25 cellular contexts compared by ENCODE assay signal in the genomic region with DNA sequence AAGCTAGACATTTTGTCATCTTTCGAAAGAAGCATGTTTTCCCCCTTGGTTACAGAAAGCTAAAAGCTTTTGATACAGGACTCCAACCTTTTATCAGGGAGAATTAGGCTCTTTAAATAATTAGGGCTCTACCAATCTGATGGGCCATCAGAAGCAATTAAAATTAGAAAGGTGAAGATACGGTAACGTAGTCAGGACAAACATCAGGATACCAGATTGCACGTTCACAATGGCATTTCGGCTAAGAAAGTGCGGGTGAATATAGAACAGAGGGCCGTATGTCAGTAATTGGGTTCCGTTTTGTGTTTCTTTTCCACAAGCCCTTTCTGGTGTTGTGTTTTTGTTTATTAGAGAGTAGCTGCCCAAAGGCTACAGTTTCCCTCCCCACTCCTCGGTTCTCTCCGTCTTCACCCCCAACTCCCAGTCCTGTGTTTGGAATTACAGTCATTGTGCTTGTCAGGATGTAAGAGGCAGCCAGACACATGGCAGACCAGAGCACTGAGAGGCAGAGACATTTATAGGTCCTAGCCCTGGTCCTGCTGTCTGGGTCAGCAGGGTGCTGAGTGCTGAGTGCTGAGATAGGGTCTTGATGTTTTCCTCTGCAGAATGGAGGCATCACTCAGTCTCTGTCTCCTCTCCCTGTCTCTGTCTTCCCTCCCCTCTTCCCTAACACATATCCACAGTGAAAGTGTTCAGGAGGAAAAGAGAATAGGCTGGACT. TPM values are rescaled to one million over a fixed set of nuclear protein-coding genes. Genes with fewer than 3 reads are reported as not detected.
A peak's percentile ranks its signal among the peaks of the same experiment; 100 is the strongest.
DNase-seq lines count a peak whose midpoint lies in the region; ATAC-seq, FAIRE-seq and TF ChIP-seq lines count a peak whose summit lies in the region.
"Had no signal": no experiment of that assay in that cellular context is flagged by ENCODE, and none has a peak within 500 bp of the region (broad histone marks: within the 10 kb centered on the region; RNA-seq: fewer than 3 reads in every experiment).

No MANE protein-coding gene starts in this region.

- 89% methylated on average over 10 of the region's 10 CpGs for WGBS in A549 (ENCODE audit: missing lambda C conversion rate)
- WGBS in testis, 2 donors: 93 to 96% methylated on average over 10 of the region's 10 CpGs

- no peaks in the 10 kb centered on the region for H3K9me3 ChIP-seq in A549
- no peaks in the 10 kb centered on the region for H3K9me3 ChIP-seq in NT2/D1 (ENCODE audit: insufficient read depth, low read length)
- no peaks in the 10 kb centered on the region for H3K9me3 ChIP-seq in testis
- H3K9me3 ChIP-seq: adrenal gland, gastrocnemius medialis had no signal

- H3K36me3 ChIP-seq in ACC112 (ENCODE audit: insufficient read depth, low read length): peaks cover 23% of the 10 kb centered on the region; the same call in 1 of the 2 replicates
- peaks cover 61% of the 10 kb centered on the region for H3K36me3 ChIP-seq in NT2/D1 (ENCODE audit: insufficient read depth, insufficient read length, low read length)
- no peaks in the 10 kb centered on the region for H3K36me3 ChIP-seq in testis (ENCODE audit: low read depth, missing control alignments)
- H3K36me3 ChIP-seq: adrenal gland, gastrocnemius medialis had no signal

- no peak for FAIRE-seq in A549 (lab: Jason Lieb, UNC)
- FAIRE-seq: H1, HepG2, small intestine had no signal

- H3K4me1 Mint-ChIP-seq in brain: peaks cover 80% of the 10 kb centered on the region

- no peaks in the 10 kb centered on the region for H3K27me3 Mint-ChIP-seq in brain
- H3K27me3 Mint-ChIP-seq: B cell; stimulated activated naive CD8-positive, alpha-beta T cell treated with anti-CD3 and anti-CD28 coated beads, Interleukin-15, amount 100 ng/mL, for 72 hours had no signal

- H3K9me3 Mint-ChIP-seq in brain: peaks cover 0 to 8% (median 3%) of the 10 kb centered on the region in 5 experiments
- H3K9me3 Mint-ChIP-seq: nephron progenitor cell; stimulated activated naive CD8-positive, alpha-beta T cell treated with anti-CD3 and anti-CD28 coated beads, Interleukin-15, amount 100 ng/mL, for 72 hours had no signal

- H3K4me1 ChIP-seq in A549: peaks cover 84% of the 10 kb centered on the region
- H3K4me1 ChIP-seq in ACC112 (ENCODE audit: control insufficient read depth, insufficient read depth, low read length, unreplicated experiment): peaks cover 40% of the 10 kb centered on the region
- H3K4me1 ChIP-seq in NT2/D1 (ENCODE audit: insufficient read depth, insufficient read length): peaks cover 14% of the 10 kb centered on the region
- H3K4me1 ChIP-seq in testis: no peaks in the 10 kb centered on the region

- no peak for TF ChIP-seq POLR2A in A549 (IDR thresholded peaks at IDR 0.05; ENCODE audit: low read length)
- no peak for TF ChIP-seq POLR2A in testis (IDR thresholded peaks at IDR 0.05)

- no peak overlapping the region for H2AFZ ChIP-seq in ACC112 (ENCODE audit: low read length, unreplicated experiment)

- POLR2A ChIA-PET in A549 (lab: Yijun Ruan, JAX): interaction anchor here (1.4 to 2.0 kb wide), 2 partner anchors 18 kb away, joined by 4 to 17 read pairs; no protein-coding TSS in a partner anchor

- peak overlapping the region in 4 of 5 experiments; percentile 31 to 67 (median 44) for H3K4me3 Mint-ChIP-seq in brain
- H3K4me3 Mint-ChIP-seq: B cell; nephron progenitor cell; stimulated activated naive CD8-positive, alpha-beta T cell treated with anti-CD3 and anti-CD28 coated beads, Interleukin-15, amount 100 ng/mL, for 72 hours had no signal

- H3K27ac Mint-ChIP-seq in brain: peak overlapping the region in 3 of 5 experiments; percentile 1 to 20 (median 1)
- H3K27ac Mint-ChIP-seq: B cell, progenitor cell of endocrine pancreas had no signal

- TF ChIP-seq EP300 in A549 (IDR thresholded peaks at IDR 0.05): no peak

- H3K9ac ChIP-seq in NT2/D1 (ENCODE audit: insufficient read length, low read depth): peak overlapping the region; percentile 21

- H3K79me2 ChIP-seq in ACC112 (ENCODE audit: control insufficient read depth, insufficient read depth, low read length, unreplicated experiment): peaks cover 94% of the 10 kb centered on the region

- ATAC-seq in A549 (no peak), GM19452 (IDR thresholded peaks at IDR 0.05; ENCODE audit: unreplicated experiment) (no peak)
- ATAC-seq: gastrocnemius medialis; HepG2; stimulated activated naive CD8-positive, alpha-beta T cell treated with anti-CD3 and anti-CD28 coated beads, Interleukin-15, amount 100 ng/mL, for 72 hours had no signal

- H3K4me3 ChIP-seq in A549 (no peak overlapping the region), ACC112 (ENCODE audit: low read depth, low read length) (no peak overlapping the region), NT2/D1 (ENCODE audit: insufficient read length, low read depth) (no peak overlapping the region), testis (no peak overlapping the region)
- H3K4me3 ChIP-seq: adrenal gland, gastrocnemius medialis had no signal

- no peak for TF ChIP-seq CTCF in A549 (IDR thresholded peaks at IDR 0.05)
- TF ChIP-seq CTCF in brain (conservative IDR thresholded peaks at IDR 0.05): no peak
- no peak for TF ChIP-seq CTCF in testis (IDR thresholded peaks at IDR 0.05)

- CTCF ChIA-PET in A549 (lab: Yijun Ruan, JAX): interaction anchor here (1.1 to 3.5 kb wide), 3 partner anchors 19 to 29 kb away, joined by 4 to 24 read pairs (median 6); no protein-coding TSS in a partner anchor

- peaks cover 74% of the 10 kb centered on the region for H3K36me3 Mint-ChIP-seq in brain

- no peaks in the 10 kb centered on the region for H3K27me3 ChIP-seq in ACC112 (ENCODE audit: insufficient read depth, low read length)
- no peaks in the 10 kb centered on the region for H3K27me3 ChIP-seq in NT2/D1 (ENCODE audit: insufficient read depth, insufficient read length)
- H3K27me3 ChIP-seq in testis: no peaks in the 10 kb centered on the region
- H3K27me3 ChIP-seq: adrenal gland had no signal

- peak overlapping the region; percentile 94 for H3K4me2 ChIP-seq in A549

- H3K27ac ChIP-seq in A549 (peak overlapping the region; percentile 57 to 96; a peak in 4 of 6 replicates), ACC112 (ENCODE audit: low read depth, low read length) (peak overlapping the region; percentile 62; the same call in 1 of the 2 replicates), testis (no peak overlapping the region)
- H3K27ac ChIP-seq: adrenal gland, gastrocnemius medialis had no signal

- DNase-seq in A549 (ENCODE audit: low read depth in 1 of 2, low spot score in 1 of 2) (no peak), NT2/D1 (ENCODE audit: low read depth, low spot score) (no peak), inferior parietal cortex (ENCODE audit: extremely low spot score) (no peak), testis (no peak), DMS153 treated with DMSO at 0.1 percent for 48 hours (lab: John Stamatoyannopoulos, UW; ENCODE audit: unreplicated experiment) (no peak)
- DNase-seq: activated CD4-positive, alpha-beta T cell treated with anti-CD3 and anti-CD28 coated beads, Interleukin-2, amount 50 U/mL, for 1 hour; adrenal gland; caudate nucleus; gastrocnemius medialis; GF-D8; midbrain; MM.1S; NCI-H774; nephron progenitor cell; small intestine; stimulated activated CD4-positive, alpha-beta T cell treated with anti-CD3 and anti-CD28 coated beads, Interleukin-4, amount 100 ng/mL, for 1 hour; stimulated activated naive CD8-positive, alpha-beta T cell treated with anti-CD3 and anti-CD28 coated beads, Interleukin-15, amount 100 ng/mL, for 72 hours; SW 1271 had no signal

- intact Hi-C loops in testis (cut with DNase I; ENCODE audit: low total_unique reads): no loop called here

- no peak for TF ChIP-seq RAD21 in A549 (conservative IDR thresholded peaks at IDR 0.05 in 1 of 2, IDR thresholded peaks at IDR 0.05 in 1 of 2)

TF ChIP-seq in A549, 52 proteins besides CTCF, POLR2A, EP300 and RAD21:
- no peak for TF ChIP-seq MYC (IDR thresholded peaks at IDR 0.05; ENCODE audit: borderline replicate concordance, low read length)
- no peak for TF ChIP-seq NPAS2 (CRISPR knock-in tag; IDR thresholded peaks at IDR 0.05; ENCODE audit: borderline replicate concordance)
- TF ChIP-seq CBX2 (IDR thresholded peaks at IDR 0.05; ENCODE audit: borderline replicate concordance, low read depth): no peak
- no peak for TF ChIP-seq HOXB5 (CRISPR knock-in tag; IDR thresholded peaks at IDR 0.05)
- TF ChIP-seq JUN (IDR thresholded peaks at IDR 0.05): no peak
- TF ChIP-seq ATOH8 (CRISPR knock-in tag; IDR thresholded peaks at IDR 0.05; ENCODE audit: low read depth): no peak
- TF ChIP-seq CEBPB (IDR thresholded peaks at IDR 0.05): no peak

RNA-seq across cellular contexts. Expression of gene PFKP, which starts 5.5 kb away (rescaled TPM):
- polyA plus RNA-seq in A549 (2011; rRNA removed): 164 and 166 TPM in 2 replicates
- 360 and 395 TPM in 2 replicates for polyA plus RNA-seq in A549 (2012; cell fraction: cytosol; rRNA removed)
- 741 and 798 TPM in 2 replicates for polyA plus RNA-seq in A549 (2012; cell fraction: nucleus; rRNA removed)
- polyA plus RNA-seq in A549 (2017; fragmentation: RNase III; extraction: RNeasy Plus Mini Kit Qiagen cat#74134 plus additional on column Dnase treatment): 273 to 329 TPM (median 279 TPM) in 3 replicates
- 130 and 164 TPM in 2 replicates for polyA minus RNA-seq in A549 (2011; rRNA and poly(A)+ RNA removed)
- polyA plus RNA-seq in brain (ENCODE audit: insufficient read depth, low read depth, low replicate concordance): 167 TPM
- total RNA-seq in testis: 100 to 1,000 TPM; 134 to 186 TPM
- polyA plus RNA-seq in testis (ENCODE audit: insufficient read depth, low read depth, low replicate concordance): 447 TPM

Comparison
In these comparisons a context has a peak if more than half of its experiments do, and no peak if none do; other contexts are left out.
1. H3K27ac ChIP-seq: peak in A549 (2 of 2) and ACC112 (single experiment); none in testis (0 of 2).